Comparison of ENCODE assay signal across 28 cellular contexts in genomic region chr3:16861432-16861831, GRCh38.
"Had no signal": no experiment of that assay in that cellular context is flagged by ENCODE, and none has a peak within 500 bp of the region (broad histone marks: within the 10 kb centered on the region; RNA-seq: fewer than 3 reads in every experiment).

No MANE protein-coding gene starts in this region.

- H3K27ac Mint-ChIP-seq: dendritic cell treated with granulocyte-macrophage colony-stimulating factor and Interleukin-4, amounts not matched to agents 40 ng/mL and 50 ng/mL, for 4 days; effector memory CD8-positive, alpha-beta T cell; endodermal cell had no signal

- H3K27me3 ChIP-seq: colonic mucosa, dorsolateral prefrontal cortex, esophagus muscularis mucosa, esophagus squamous epithelium, gastroesophageal sphincter, heart left ventricle, heart right ventricle, hepatocyte had no signal

- H3K4me3 Mint-ChIP-seq: dendritic cell treated with granulocyte-macrophage colony-stimulating factor and Interleukin-4, amounts not matched to agents 40 ng/mL and 50 ng/mL, for 4 days; effector memory CD8-positive, alpha-beta T cell; endodermal cell had no signal

- H3K9me3 Mint-ChIP-seq: dendritic cell treated with granulocyte-macrophage colony-stimulating factor and Interleukin-4, amounts not matched to agents 40 ng/mL and 50 ng/mL, for 4 days; effector memory CD8-positive, alpha-beta T cell; endodermal cell had no signal

- H3K27me3 Mint-ChIP-seq: dendritic cell treated with granulocyte-macrophage colony-stimulating factor and Interleukin-4, amounts not matched to agents 40 ng/mL and 50 ng/mL, for 4 days; effector memory CD8-positive, alpha-beta T cell had no signal

- H3K4me1 Mint-ChIP-seq: endodermal cell had no signal

- H3K27ac ChIP-seq: colonic mucosa, coronary artery, dorsolateral prefrontal cortex, epithelial cell of prostate, esophagus muscularis mucosa, esophagus squamous epithelium, foreskin keratinocyte, gastroesophageal sphincter, heart left ventricle, heart right ventricle, hepatocyte had no signal

- H3K9me3 ChIP-seq: colonic mucosa, esophagus muscularis mucosa, esophagus squamous epithelium, gastroesophageal sphincter had no signal

- DNase-seq: colonic mucosa; cortex of kidney; dermis blood vessel endothelial cell; dorsolateral prefrontal cortex; effector CD4-positive, alpha-beta T cell; effector CD8-positive, alpha-beta T cell; effector memory CD4-positive, alpha-beta T cell; effector memory CD8-positive, alpha-beta T cell; endodermal cell; erythroblast; esophagus squamous epithelium; foreskin fibroblast; foreskin keratinocyte; foreskin melanocyte; glutamatergic neuron; head of caudate nucleus; heart left ventricle; heart right ventricle had no signal

- H3K4me1 ChIP-seq: colonic mucosa, esophagus muscularis mucosa, esophagus squamous epithelium, foreskin keratinocyte, gastroesophageal sphincter, heart left ventricle had no signal

- H3K4me3 ChIP-seq: colonic mucosa, coronary artery, dorsolateral prefrontal cortex, esophagus muscularis mucosa, esophagus squamous epithelium, gastroesophageal sphincter, heart left ventricle, heart right ventricle, hepatocyte had no signal

- FAIRE-seq: endometrium, endothelial cell of umbilical vein, frontal cortex had no signal

- ATAC-seq: effector memory CD8-positive, alpha-beta T cell; esophagus mucosa; foreskin keratinocyte; gastroesophageal sphincter; heart left ventricle; heart right ventricle had no signal

- H3K36me3 ChIP-seq: colonic mucosa, esophagus muscularis mucosa, esophagus squamous epithelium, gastroesophageal sphincter, heart left ventricle, heart right ventricle had no signal
